In genomic region chr14:63938198-63939005, GRCh38 we compare ENCODE assay signal across 12 cellular contexts.
DNase-seq lines count a peak whose midpoint lies in the region; ATAC-seq, FAIRE-seq and TF ChIP-seq lines count a peak whose summit lies in the region.
"Had no signal": no experiment of that assay in that cellular context is flagged by ENCODE, and none has a peak within 500 bp of the region (broad histone marks: within the 10 kb centered on the region; RNA-seq: fewer than 3 reads in every experiment).

No MANE protein-coding gene starts in this region.

- DNase-seq in HepG2 (ENCODE audit: low spot score): no peak
- DNase-seq in right lobe of liver: no peak
- DNase-seq in adrenal gland: peak; percentile 20 to 59 (median 49)
- no peak for DNase-seq in NCI-H1436 (lab: John Stamatoyannopoulos, UW)
- DNase-seq in activated T-helper 2 cell treated with anti-CD3 and anti-CD28 coated beads, Interferon-gamma antibody, Interleukin-2, Interleukin-4, amounts not matched to agents 10 μg/mL and 5 μg/mL and 100 μg/mL, durations not matched to agents 14 hours and 24 hours and 36 hours (ENCODE audit: low spot score): no peak
- no peak for DNase-seq in osteoblast (ENCODE audit: insufficient read length, low spot score, missing footprints)
- DNase-seq in NCI-H446 (lab: John Stamatoyannopoulos, UW): no peak
- DNase-seq: H9, NCI-H187 treated with DMSO at 0.1 percent for 48 hours had no signal

- H3K4me1 ChIP-seq in HepG2 (ENCODE audit: insufficient read depth, low read length) (no peaks in the 10 kb centered on the region), right lobe of liver (no peaks in the 10 kb centered on the region), adrenal gland (replicated peaks in 1 of 2) (no peaks in the 10 kb centered on the region), osteoblast (ENCODE audit: insufficient read depth, low read length) (no peaks in the 10 kb centered on the region)

- no peak overlapping the region for H3K27ac Mint-ChIP-seq in activated T-helper 2 cell treated with anti-CD3 and anti-CD28 coated beads, Interferon-gamma antibody, Interleukin-2, Interleukin-4, amounts not matched to agents 10 μg/mL and 5 μg/mL and 100 μg/mL, durations not matched to agents 14 hours and 24 hours and 36 hours
- H3K27ac Mint-ChIP-seq: H9 had no signal

- H2AFZ ChIP-seq in HepG2 (ENCODE audit: low read length) (no peak overlapping the region), osteoblast (ENCODE audit: low read length) (no peak overlapping the region)

- no peaks in the 10 kb centered on the region for H3K27me3 Mint-ChIP-seq in activated T-helper 2 cell treated with anti-CD3 and anti-CD28 coated beads, Interferon-gamma antibody, Interleukin-2, Interleukin-4, amounts not matched to agents 10 μg/mL and 5 μg/mL and 100 μg/mL, durations not matched to agents 14 hours and 24 hours and 36 hours (ENCODE audit: low read depth)

- 92% methylated on average over 9 of the region's 9 CpGs for WGBS in HepG2 (ENCODE audit: low lambda C conversion rate)
- WGBS in right lobe of liver (ENCODE audit: insufficient coverage, low coverage, low lambda C conversion rate, missing lambda C conversion rate): 82% methylated on average over 9 of the region's 9 CpGs
- WGBS in adrenal gland, 4 donors: 72 to 81% (median 76%) methylated on average over 8 to 9 of the region's 9 CpGs

- no peak overlapping the region for H3K4me3 Mint-ChIP-seq in activated T-helper 2 cell treated with anti-CD3 and anti-CD28 coated beads, Interferon-gamma antibody, Interleukin-2, Interleukin-4, amounts not matched to agents 10 μg/mL and 5 μg/mL and 100 μg/mL, durations not matched to agents 14 hours and 24 hours and 36 hours (ENCODE audit: low read depth)
- H3K4me3 Mint-ChIP-seq: H9 had no signal

- H3K79me2 ChIP-seq in HepG2 (ENCODE audit: insufficient read depth, low read length) (no peaks in the 10 kb centered on the region), osteoblast (ENCODE audit: insufficient read depth, low read length) (no peaks in the 10 kb centered on the region)

- H3K4me2 ChIP-seq in HepG2 (ENCODE audit: low read depth, low read length): no peak overlapping the region
- no peak overlapping the region for H3K4me2 ChIP-seq in osteoblast (ENCODE audit: insufficient read depth, low read length)

- CTCF ChIA-PET in HepG2 (lab: Yijun Ruan, JAX; ENCODE audit: low intra/inter-chr PET ratio, low total read pairs): no interaction called here

- H3K36me3 Mint-ChIP-seq in activated T-helper 2 cell treated with anti-CD3 and anti-CD28 coated beads, Interferon-gamma antibody, Interleukin-2, Interleukin-4, amounts not matched to agents 10 μg/mL and 5 μg/mL and 100 μg/mL, durations not matched to agents 14 hours and 24 hours and 36 hours (ENCODE audit: low read depth): peaks cover 6% of the 10 kb centered on the region

- in situ Hi-C loops in HepG2 (cut with HindIII; ENCODE audit: extremely low pct_ligation_motif_present, low pct_unique_long_range_greater_than_20kb): no loop called here

- BruUV-seq in HepG2 (replicated peaks; lab: Mats Ljungman, UMichigan): no TSS peak

- FAIRE-seq in HepG2 (lab: Jason Lieb, UNC): no peak

- POLR2A ChIA-PET in HepG2 (lab: Yijun Ruan, JAX): no interaction called here

- H3K27me3 ChIP-seq in HepG2 (ENCODE audit: control insufficient read depth in 1 of 2, insufficient read depth in 2 of 2, low read length in 2 of 2) (no peaks in the 10 kb centered on the region), right lobe of liver (no peaks in the 10 kb centered on the region), adrenal gland (no peaks in the 10 kb centered on the region), osteoblast (ENCODE audit: insufficient read depth, low read length) (no peaks in the 10 kb centered on the region)

- no peaks in the 10 kb centered on the region for H3K9me3 ChIP-seq in HepG2 (ENCODE audit: low read length)
- no peaks in the 10 kb centered on the region for H3K9me3 ChIP-seq in right lobe of liver
- H3K9me3 ChIP-seq in adrenal gland (replicated peaks in 1 of 3): no peaks in the 10 kb centered on the region
- no peaks in the 10 kb centered on the region for H3K9me3 ChIP-seq in osteoblast (ENCODE audit: low read depth, low read length)

- intact Hi-C loops in HepG2 (cut with micrococcal nuclease; ENCODE audit: unreplicated experiment) (no loop called here), right lobe of liver (cut with DNase I) (no loop called here), adrenal gland (cut with DNase I) (no loop called here)
- intact Hi-C loops in activated T-helper 2 cell treated with anti-CD3 and anti-CD28 coated beads, Interferon-gamma antibody, Interleukin-2, Interleukin-4, amounts not matched to agents 10 μg/mL and 5 μg/mL and 100 μg/mL, durations not matched to agents 14 hours and 24 hours and 36 hours (cut with micrococcal nuclease): no loop called here

- peaks cover 19% of the 10 kb centered on the region for H3K4me1 Mint-ChIP-seq in activated T-helper 2 cell treated with anti-CD3 and anti-CD28 coated beads, Interferon-gamma antibody, Interleukin-2, Interleukin-4, amounts not matched to agents 10 μg/mL and 5 μg/mL and 100 μg/mL, durations not matched to agents 14 hours and 24 hours and 36 hours (ENCODE audit: low read depth)

- H3K27ac ChIP-seq in HepG2 (ENCODE audit: extremely low read length, insufficient read depth, low read length) (no peak overlapping the region), right lobe of liver (no peak overlapping the region), adrenal gland (no peak overlapping the region), osteoblast (ENCODE audit: low read depth, low read length) (no peak overlapping the region)
- H3K27ac ChIP-seq: C4-2B, VCaP had no signal

- TF ChIP-seq POLR2A in HepG2 (IDR thresholded peaks at IDR 0.05; ENCODE audit: insufficient read depth in 1 of 2, low read depth in 2 of 2, low read length in 2 of 2): no peak
- TF ChIP-seq POLR2A in right lobe of liver (IDR thresholded peaks at IDR 0.05): no peak
- no peak for TF ChIP-seq POLR2A in adrenal gland (IDR thresholded peaks at IDR 0.05)

- no peaks in the 10 kb centered on the region for H3K9me3 Mint-ChIP-seq in activated T-helper 2 cell treated with anti-CD3 and anti-CD28 coated beads, Interferon-gamma antibody, Interleukin-2, Interleukin-4, amounts not matched to agents 10 μg/mL and 5 μg/mL and 100 μg/mL, durations not matched to agents 14 hours and 24 hours and 36 hours
- H3K9me3 Mint-ChIP-seq: H9 had no signal

- no peak for TF ChIP-seq EP300 in HepG2 (IDR thresholded peaks at IDR 0.05; ENCODE audit: low read depth in 2 of 2, low read length in 2 of 2)
- no peak for TF ChIP-seq EP300 in HepG2 (CRISPR knock-in tag; IDR thresholded peaks at IDR 0.05; ENCODE audit: borderline replicate concordance)

- no peak overlapping the region for H3K9ac ChIP-seq in HepG2 (ENCODE audit: insufficient read depth, low read depth, low read length)

- H3K4me3 ChIP-seq in HepG2 (replicated peaks in 1 of 3; ENCODE audit: insufficient read depth in 1 of 3, low read depth in 2 of 3, low read length in 3 of 3) (no peak overlapping the region), right lobe of liver (no peak overlapping the region), adrenal gland (no peak overlapping the region), osteoblast (ENCODE audit: insufficient read depth, low read length) (no peak overlapping the region)

- no peak for TF ChIP-seq RAD21 in HepG2 (CRISPR knock-in tag; IDR thresholded peaks at IDR 0.05)

- no peaks in the 10 kb centered on the region for H4K20me1 ChIP-seq in HepG2 (ENCODE audit: insufficient read depth, low read length)
- H4K20me1 ChIP-seq in osteoblast (ENCODE audit: insufficient read depth, low read length): no peaks in the 10 kb centered on the region

- ATAC-seq in HepG2 (no peak), right lobe of liver (no peak), HG02885 (IDR thresholded peaks at IDR 0.05; ENCODE audit: poor library complexity, unreplicated experiment) (peak; percentile 46)

- TF ChIP-seq CTCF in HepG2 (CRISPR knock-in tag; IDR thresholded peaks at IDR 0.05) (no peak), right lobe of liver (IDR thresholded peaks at IDR 0.05) (no peak), adrenal gland (IDR thresholded peaks at IDR 0.05) (no peak), osteoblast (IDR thresholded peaks at IDR 0.05; ENCODE audit: extremely low read depth, low read depth, low read length) (no peak)

- H3K36me3 ChIP-seq in HepG2 (replicated peaks in 1 of 2; ENCODE audit: control insufficient read depth in 1 of 2, insufficient read depth in 2 of 2, low read length in 2 of 2): no peaks in the 10 kb centered on the region
- no peaks in the 10 kb centered on the region for H3K36me3 ChIP-seq in right lobe of liver
- H3K36me3 ChIP-seq in adrenal gland (replicated peaks in 1 of 2): no peaks in the 10 kb centered on the region
- no peaks in the 10 kb centered on the region for H3K36me3 ChIP-seq in osteoblast (ENCODE audit: insufficient read depth, low read length)

TF ChIP-seq in HepG2, 621 proteins besides CTCF, POLR2A, EP300 and RAD21:
- no peak for TF ChIP-seq ZBTB7B (CRISPR knock-in tag; IDR thresholded peaks at IDR 0.05)
- TF ChIP-seq MNT (IDR thresholded peaks at IDR 0.05): peak; percentile 12; the same call in 1 of the 2 replicates

Comparison
In these comparisons a context has a peak if more than half of its experiments do, and no peak if none do; other contexts are left out.
1. DNase-seq: peak in adrenal gland (7 of 7); none in HepG2 (single experiment), right lobe of liver (0 of 3), NCI-H1436 (single experiment), activated T-helper 2 cell treated with anti-CD3 and anti-CD28 coated beads, Interferon-gamma antibody, Interleukin-2, Interleukin-4, amounts not matched to agents 10 μg/mL and 5 μg/mL and 100 μg/mL, durations not matched to agents 14 hours and 24 hours and 36 hours (single experiment), osteoblast (single experiment) and NCI-H446 (0 of 2).